Comparison of ENCODE assay signal across 8 cellular contexts in the genomic region with DNA sequence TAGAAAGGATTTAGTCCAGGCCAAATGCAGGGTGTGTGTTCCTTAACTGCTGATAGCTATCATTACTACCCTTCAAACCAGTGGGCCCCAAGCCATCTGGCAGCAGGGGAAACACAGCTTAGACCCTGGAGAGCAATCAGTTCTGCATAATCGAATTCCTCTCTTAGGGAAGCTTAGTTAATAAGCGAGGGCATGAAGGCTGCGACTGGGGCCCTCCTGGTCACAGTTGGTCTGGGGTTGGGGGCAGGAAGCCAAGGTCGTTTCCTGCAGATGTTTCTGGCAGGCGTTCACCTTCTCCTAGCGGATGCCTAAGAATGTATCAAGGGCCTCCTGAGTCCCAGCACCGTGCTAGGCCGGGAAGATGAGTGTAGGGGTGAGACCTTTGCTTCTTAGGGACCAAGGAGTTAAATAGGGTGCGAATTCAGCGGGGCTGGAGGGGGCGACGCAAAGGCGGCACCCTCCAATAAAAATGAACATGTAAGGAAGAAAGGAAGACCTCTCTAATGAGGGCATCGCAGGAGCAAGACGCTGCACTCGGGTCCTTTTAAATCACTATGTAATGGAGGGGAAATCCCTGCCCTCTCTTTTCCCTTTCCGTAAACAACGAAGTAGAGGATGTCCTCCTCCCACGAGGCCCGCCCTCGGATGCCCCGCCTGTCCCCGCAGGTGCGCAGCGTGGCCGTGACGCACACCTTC. TPM values are rescaled to one million over a fixed set of nuclear protein-coding genes. Genes with fewer than 3 reads are reported as not detected.
DNase-seq lines count a peak whose midpoint lies in the region; ATAC-seq and TF ChIP-seq lines count a peak whose summit lies in the region.

No MANE protein-coding gene starts in this region.

- H3K4me1 ChIP-seq in mesodermal cell (ENCODE audit: control insufficient read depth, insufficient read depth, low read length, poor library complexity, severe bottlenecking), result peaks cover 8% of the 10 kb centered on the region

- H3K27me3 Mint-ChIP-seq in dendritic cell treated with granulocyte-macrophage colony-stimulating factor and Interleukin-4, amounts not matched to agents 40 ng/mL and 50 ng/mL, for 4 days, result peaks cover 8% of the 10 kb centered on the region

- H3K4me3 ChIP-seq in WI38 (ENCODE audit: low read depth, low read length), result peak overlapping the region; percentile 59
- peak overlapping the region; percentile 59 for H3K4me3 ChIP-seq in mesodermal cell (ENCODE audit: extremely low read depth, insufficient read depth, low read length, poor library complexity, severe bottlenecking)

- 18 to 20% methylated on average over 18 to 23 of the region's 27 CpGs for WGBS in mesodermal cell (ENCODE audit: insufficient coverage in 2 of 2), 2 experiments

- H3K4me3 Mint-ChIP-seq in dendritic cell treated with granulocyte-macrophage colony-stimulating factor and Interleukin-4, amounts not matched to agents 40 ng/mL and 50 ng/mL, for 4 days, result peak overlapping the region; percentile 84

- peak overlapping the region; percentile 100 for H3K27ac Mint-ChIP-seq in dendritic cell treated with granulocyte-macrophage colony-stimulating factor and Interleukin-4, amounts not matched to agents 40 ng/mL and 50 ng/mL, for 4 days

- H3K9me3 Mint-ChIP-seq in dendritic cell treated with granulocyte-macrophage colony-stimulating factor and Interleukin-4, amounts not matched to agents 40 ng/mL and 50 ng/mL, for 4 days, result no peaks in the 10 kb centered on the region

- ATAC-seq in HG03457 (IDR thresholded peaks at IDR 0.05; ENCODE audit: unreplicated experiment), result peak; percentile 17

- DNase-seq in NCI-H1092 treated with DMSO at 0.1 percent for 48 hours (lab: John Stamatoyannopoulos, UW) (peak; percentile 29), NCI-H1092 (lab: John Stamatoyannopoulos, UW) (no peak), NCI-H1694 treated with DMSO at 0.1 percent for 48 hours (lab: John Stamatoyannopoulos, UW) (no peak)
- peak; percentile 89 for DNase-seq in stimulated activated CD8-positive, alpha-beta memory T cell treated with anti-CD3 and anti-CD28 coated beads, Interleukin-4, amount 100 ng/mL, for 48 hours

- H3K36me3 Mint-ChIP-seq in dendritic cell treated with granulocyte-macrophage colony-stimulating factor and Interleukin-4, amounts not matched to agents 40 ng/mL and 50 ng/mL, for 4 days (ENCODE audit: low read depth), result peaks cover 7% of the 10 kb centered on the region

- peaks cover 42% of the 10 kb centered on the region for H3K4me1 Mint-ChIP-seq in dendritic cell treated with granulocyte-macrophage colony-stimulating factor and Interleukin-4, amounts not matched to agents 40 ng/mL and 50 ng/mL, for 4 days (ENCODE audit: low read depth)

- intact Hi-C loops in dendritic cell treated with granulocyte-macrophage colony-stimulating factor and Interleukin-4, amounts not matched to agents 40 ng/mL and 50 ng/mL, for 4 days (cut with micrococcal nuclease), result loop anchor here (1.0 to 5.0 kb wide), 5 partner anchors 17 to 592 kb away; partner anchors contain the start of genes EEF2K, METTL9, POLR3E and UQCRC2

- H3K36me3 ChIP-seq in mesodermal cell (ENCODE audit: control insufficient read depth, insufficient read depth, low read length), result no peaks in the 10 kb centered on the region

- no peak for TF ChIP-seq CTCF in WI38 (IDR thresholded peaks at IDR 0.05; ENCODE audit: low read depth, low read length)

- no peaks in the 10 kb centered on the region for H3K9me3 ChIP-seq in mesodermal cell (ENCODE audit: control insufficient read depth, low read length)

- peak overlapping the region; percentile 52 for H3K27ac ChIP-seq in mesodermal cell (ENCODE audit: low read depth, low read length, severe bottlenecking)

RNA-seq across cellular contexts. Expression of gene EEF2K, which starts 16.5 kb away (rescaled TPM):
- polyA plus RNA-seq in mesodermal cell (2013, experiment 1 of 2), result 9.4 TPM
- 8.9 TPM for polyA plus RNA-seq in mesodermal cell (2013, experiment 2 of 2)

RNA-seq across cellular contexts. Expression of gene SDR42E2, which starts 27.3 kb away (rescaled TPM):
- 0.11 TPM for polyA plus RNA-seq in mesodermal cell (2013, experiment 1 of 2)
- not detected for polyA plus RNA-seq in mesodermal cell (2013, experiment 2 of 2)

Comparison
In these comparisons a context has a peak if more than half of its experiments do, and no peak if none do; other contexts are left out.
1. DNase-seq: peak in NCI-H1092 treated with DMSO at 0.1 percent for 48 hours (single experiment) and stimulated activated CD8-positive, alpha-beta memory T cell treated with anti-CD3 and anti-CD28 coated beads, Interleukin-4, amount 100 ng/mL, for 48 hours (single experiment); none in NCI-H1092 (single experiment) and NCI-H1694 treated with DMSO at 0.1 percent for 48 hours (single experiment).